Comparison of ENCODE assay signal across 8 cellular contexts in genomic region chr1:37553598-37553926, GRCh38. TPM values are rescaled to one million over a fixed set of nuclear protein-coding genes. Genes with fewer than 3 reads are reported as not detected.
DNase-seq lines count a peak whose midpoint lies in the region; ATAC-seq and TF ChIP-seq lines count a peak whose summit lies in the region.

No MANE protein-coding gene starts in this region.

- 0 out of 2 replicates have a peak overlapping the region, but pooled peaks have one; percentile 62 for H3K27ac ChIP-seq in SK-N-MC
- peak overlapping the region in 20 of 21 experiments; percentile 77 to 96 (median 90) for H3K27ac ChIP-seq in skin epidermis

- TF ChIP-seq CTCF in fibroblast of villous mesenchyme (IDR thresholded peaks at IDR 0.05; ENCODE audit: insufficient read depth, low read depth, low read length), result no peak

- H3K4me3 ChIP-seq in H7 (ENCODE audit: insufficient read depth, low read depth, low read length), result peak overlapping the region; percentile 99
- peak overlapping the region; percentile 96 for H3K4me3 ChIP-seq in SK-N-MC
- peak overlapping the region; percentile 96 for H3K4me3 ChIP-seq in fibroblast of villous mesenchyme (ENCODE audit: low read depth, low read length)
- peak overlapping the region; percentile 90 to 100 (median 99) for H3K4me3 ChIP-seq in skin epidermis

- peak overlapping the region; percentile 97 for H3K9ac ChIP-seq in SK-N-MC (ENCODE audit: insufficient read length)

- peaks cover 3% of the 10 kb centered on the region; the same call in 1 of the 2 replicates for H3K36me3 ChIP-seq in H7 (replicated peaks; ENCODE audit: control insufficient read depth, insufficient read depth, low read length)
- peaks cover 19% of the 10 kb centered on the region for H3K36me3 ChIP-seq in SK-N-MC (ENCODE audit: insufficient read depth, low read length)

- ATAC-seq in HG03378 (IDR thresholded peaks at IDR 0.05; ENCODE audit: unreplicated experiment) (no peak), GM18907 (IDR thresholded peaks at IDR 0.05; ENCODE audit: unreplicated experiment) (no peak)

- DNase-seq in H7, result no peak
- no peak for DNase-seq in SK-N-MC (ENCODE audit: low read depth, low spot score)
- DNase-seq in fibroblast of villous mesenchyme (ENCODE audit: low read depth), result no peak
- no peak for DNase-seq in H4 (ENCODE audit: low spot score)
- no peak for DNase-seq in stimulated activated CD4-positive, alpha-beta T cell treated with anti-CD3 and anti-CD28 coated beads, Interleukin-12 subunit alpha, Interleukin-12 subunit beta, amount 100 ng/mL, for 4 hours

- peaks cover 3% of the 10 kb centered on the region; the same call in 1 of the 2 replicates for H3K9me3 ChIP-seq in SK-N-MC (ENCODE audit: low read depth, low read length)

- peaks cover 3% of the 10 kb centered on the region; the same call in 1 of the 2 replicates for H3K27me3 ChIP-seq in H7 (ENCODE audit: control insufficient read depth, insufficient read depth, low read length)

RNA-seq across cellular contexts. Expression of gene SNIP1, which starts 0.5 kb away (rescaled TPM):
- total RNA-seq in H7 (2014; rRNA removed; shearing (Covaris generic)), result 18.5 and 19.8 TPM in 2 replicates
- 9.5 and 11.6 TPM in 2 replicates for total RNA-seq in fibroblast of villous mesenchyme
- 7.2 and 12.9 TPM in 2 replicates for total RNA-seq in H4 (2014; rRNA removed; shearing (Covaris generic))

RNA-seq across cellular contexts. Expression of gene DNALI1, which starts 3.2 kb away (rescaled TPM):
- total RNA-seq in H7 (2014; rRNA removed; shearing (Covaris generic)), result 3.3 and 4.0 TPM in 2 replicates
- total RNA-seq in fibroblast of villous mesenchyme, result 7.1 and 7.3 TPM in 2 replicates
- total RNA-seq in H4 (2014; rRNA removed; shearing (Covaris generic)), result 0.64 TPM in 1 of 2 replicates, not detected in the other

RNA-seq across cellular contexts. Expression of gene MEAF6, which starts 39.0 kb away (rescaled TPM):
- total RNA-seq in H7 (2014; rRNA removed; shearing (Covaris generic)), result 65.4 and 71.3 TPM in 2 replicates
- total RNA-seq in fibroblast of villous mesenchyme, result 54.8 and 60.9 TPM in 2 replicates
- 113 and 172 TPM in 2 replicates for total RNA-seq in H4 (2014; rRNA removed; shearing (Covaris generic))

RNA-seq across cellular contexts. Expression of gene GNL2, which starts 42.2 kb away (rescaled TPM):
- total RNA-seq in H7 (2014; rRNA removed; shearing (Covaris generic)), result 170 and 197 TPM in 2 replicates
- 77.7 and 85.4 TPM in 2 replicates for total RNA-seq in fibroblast of villous mesenchyme
- 55.3 and 64.6 TPM in 2 replicates for total RNA-seq in H4 (2014; rRNA removed; shearing (Covaris generic))
